8 cellular contexts compared by ENCODE assay signal in the genomic region with DNA sequence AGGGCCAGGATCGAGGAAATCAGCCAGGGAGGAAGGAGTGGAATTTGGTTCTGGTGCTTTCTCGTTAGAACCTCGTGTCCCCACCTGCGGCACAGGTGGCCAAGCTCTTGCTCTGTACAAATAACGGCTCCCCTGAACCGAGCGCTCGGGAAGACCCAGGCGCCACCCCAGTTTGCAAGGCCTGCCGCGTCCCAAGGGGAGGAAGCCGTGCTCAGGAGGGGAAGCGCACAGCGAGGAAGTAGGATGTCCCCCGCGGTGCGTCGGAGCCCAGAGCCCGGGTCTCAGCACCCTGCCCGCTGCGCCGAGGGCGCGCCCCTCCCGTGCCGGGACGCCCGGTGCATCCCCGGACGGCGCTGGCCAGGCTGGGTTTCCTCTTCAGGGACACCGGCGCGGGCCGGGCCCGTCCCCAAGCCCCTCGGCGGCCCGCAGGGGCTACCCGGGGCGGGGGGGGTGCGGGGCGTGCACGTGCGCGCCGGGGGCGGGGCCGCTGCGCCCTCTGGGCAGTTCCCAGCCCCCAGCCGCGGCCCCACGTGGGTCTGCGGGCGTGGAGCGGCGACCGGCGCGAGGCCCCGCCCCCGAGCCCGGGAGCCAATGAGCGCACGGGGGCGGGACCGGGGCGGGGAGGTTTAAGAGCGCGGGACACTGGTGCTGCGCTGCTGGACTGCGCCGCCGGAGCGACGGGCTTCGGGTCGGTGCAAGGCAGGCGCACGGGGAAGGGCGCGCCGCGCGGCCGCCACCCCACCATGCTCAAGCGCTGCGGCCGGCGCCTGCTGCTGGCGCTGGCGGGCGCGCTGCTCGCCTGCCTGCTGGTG. TPM values are rescaled to one million over a fixed set of nuclear protein-coding genes. Genes with fewer than 3 reads are reported as not detected.
DNase-seq lines count a peak whose midpoint lies in the region; ATAC-seq, FAIRE-seq and TF ChIP-seq lines count a peak whose summit lies in the region.

A gene with protein sequence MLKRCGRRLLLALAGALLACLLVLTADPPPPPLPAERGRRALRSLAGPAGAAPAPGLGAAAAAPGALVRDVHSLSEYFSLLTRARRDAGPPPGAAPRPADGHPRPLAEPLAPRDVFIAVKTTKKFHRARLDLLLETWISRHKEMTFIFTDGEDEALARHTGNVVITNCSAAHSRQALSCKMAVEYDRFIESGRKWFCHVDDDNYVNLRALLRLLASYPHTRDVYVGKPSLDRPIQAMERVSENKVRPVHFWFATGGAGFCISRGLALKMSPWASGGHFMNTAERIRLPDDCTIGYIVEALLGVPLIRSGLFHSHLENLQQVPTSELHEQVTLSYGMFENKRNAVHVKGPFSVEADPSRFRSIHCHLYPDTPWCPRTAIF (plus strand): TSS at position 656 of the 812 bp plus-strand sequence. CDS start 88 bp downstream, at position 744.

- peaks cover 0 to 33% of the 10 kb centered on the region in 2 donors for H3K4me1 ChIP-seq in kidney (ENCODE audit: control insufficient read depth in 1 of 2, insufficient read depth in 1 of 2, low read depth in 1 of 2, low read length in 2 of 2)

- no peaks in the 10 kb centered on the region for H3K9me3 ChIP-seq in kidney (ENCODE audit: control insufficient read depth in 1 of 2, low read length in 2 of 2)

- H3K27ac Mint-ChIP-seq in central memory CD8-positive, alpha-beta T cell (ENCODE audit: low read depth), result peak within 1 kb of the TSS; percentile 84

- H3K9ac ChIP-seq in kidney (ENCODE audit: low read length in 2 of 2), result peak within 1 kb of the TSS; percentile 19 to 39

- peak; percentile 97 for DNase-seq in AG08395 (ENCODE audit: low spot score)
- DNase-seq in NCI-H226, result peak; percentile 97
- DNase-seq in activated CD4-positive, CD25-positive, alpha-beta regulatory T cell treated with anti-CD3 and anti-CD28 coated beads, Interleukin-2, amount 50 U/mL, for 16 hours (ENCODE audit: low read depth, low spot score), result peak; percentile 62
- peak; percentile 61 to 63 for DNase-seq in central memory CD8-positive, alpha-beta T cell (ENCODE audit: low spot score in 2 of 2)
- peak; percentile 96 for DNase-seq in kidney
- DNase-seq in stimulated activated CD4-positive, alpha-beta T cell treated with anti-CD3 and anti-CD28 coated beads, Interleukin-15, amount 100 ng/mL, for 1 hour (ENCODE audit: low read depth in 1 of 2, low spot score in 1 of 2), result peak; percentile 76 to 81

- intact Hi-C loops in kidney (cut with DNase I), result no loop called here

- no peak for FAIRE-seq in kidney (lab: Jason Lieb, UNC)

- peaks cover 31% of the 10 kb centered on the region for H3K4me1 Mint-ChIP-seq in central memory CD8-positive, alpha-beta T cell

- no peaks in the 10 kb centered on the region for H3K9me3 Mint-ChIP-seq in central memory CD8-positive, alpha-beta T cell

- TF ChIP-seq CTCF in kidney (IDR thresholded peaks at IDR 0.05; ENCODE audit: borderline replicate concordance, extremely low read depth, insufficient read depth), result peak; percentile 27

- H3K36me3 ChIP-seq in kidney (ENCODE audit: control insufficient read depth in 1 of 2, insufficient read depth in 2 of 2, low read length in 2 of 2), result no peaks in the 10 kb centered on the region

- no peaks in the 10 kb centered on the region for H3K27me3 Mint-ChIP-seq in central memory CD8-positive, alpha-beta T cell

- H3K27ac ChIP-seq in kidney (ENCODE audit: low read depth in 2 of 2, low read length in 2 of 2), result peak within 1 kb of the TSS; percentile 32 to 47

- H3K4me3 Mint-ChIP-seq in central memory CD8-positive, alpha-beta T cell, result peak within 1 kb of the TSS; percentile 93

- H3K36me3 Mint-ChIP-seq in central memory CD8-positive, alpha-beta T cell (ENCODE audit: insufficient read depth), result peaks cover 28% of the 10 kb centered on the region

- ATAC-seq in GM18907 (IDR thresholded peaks at IDR 0.05; ENCODE audit: unreplicated experiment) (peak; percentile 74), HG03108 (IDR thresholded peaks at IDR 0.05; ENCODE audit: unreplicated experiment) (peak; percentile 62)
- ATAC-seq in central memory CD8-positive, alpha-beta T cell (replicated peaks; ENCODE audit: extremely low read depth, poor library complexity, severe bottlenecking), result peak; percentile 63

- peak within 1 kb of the TSS; percentile 45 to 72 for H3K4me3 ChIP-seq in kidney (ENCODE audit: low read length in 2 of 2)

RNA-seq across cellular contexts. Expression of the gene that starts here (rescaled TPM):
- total RNA-seq in kidney, result 18.4 TPM
- polyA plus RNA-seq in kidney (ENCODE audit: insufficient read depth, low read depth, low replicate concordance), result 5.0 TPM

Comparison
In these comparisons a context has a peak if more than half of its experiments do, and no peak if none do; other contexts are left out.
1. Peak in every context shown above with its lines: DNase-seq, ATAC-seq, H3K4me3 ChIP-seq and H3K27ac ChIP-seq.